8 cellular contexts compared by ENCODE assay signal in the genomic region with DNA sequence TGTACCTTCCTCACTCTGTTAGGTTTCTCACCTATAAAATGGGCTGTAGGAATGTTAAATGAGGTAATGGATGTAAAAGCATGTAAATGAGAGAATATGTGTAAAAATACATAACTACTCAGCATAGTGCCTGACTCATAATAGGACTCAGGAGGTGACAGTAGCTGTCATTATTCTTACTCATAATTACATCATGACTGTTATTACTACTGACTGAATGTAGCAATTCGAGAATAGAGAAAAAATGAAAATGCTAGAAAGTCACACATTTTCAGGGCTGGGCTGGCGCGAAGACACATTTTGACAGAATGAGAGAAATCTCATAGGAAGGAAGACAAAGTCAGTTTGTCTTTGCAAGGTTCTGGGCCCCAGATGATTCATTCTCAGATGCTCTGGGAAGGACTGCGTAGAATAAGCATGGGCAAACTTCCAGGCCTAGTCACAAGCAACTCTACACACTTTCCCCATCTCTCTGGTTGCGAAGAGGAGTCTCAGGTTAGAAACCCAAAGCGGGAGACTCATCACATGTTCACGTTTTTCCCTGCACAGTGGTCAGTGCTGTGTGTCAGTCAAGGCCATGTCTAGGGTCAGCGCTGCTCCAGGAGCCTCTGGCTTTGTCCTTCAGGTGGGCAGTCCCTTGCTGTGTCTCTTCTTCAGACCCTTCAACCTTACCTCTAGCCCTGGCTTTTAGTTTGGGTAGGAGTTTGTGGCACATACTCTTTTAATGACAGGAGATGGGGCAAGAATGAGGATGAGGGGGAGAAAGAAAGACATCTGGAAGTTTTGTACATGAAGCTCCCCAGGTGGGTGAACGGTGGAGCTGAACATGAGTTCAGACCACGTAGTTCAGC. TPM values are rescaled to one million over a fixed set of nuclear protein-coding genes. Genes with fewer than 3 reads are reported as not detected.
A peak's percentile ranks its signal among the peaks of the same experiment; 100 is the strongest.
DNase-seq lines count a peak whose midpoint lies in the region; ATAC-seq and TF ChIP-seq lines count a peak whose summit lies in the region.

No MANE protein-coding gene starts in this region.

- peaks cover 94 to 98% of the 10 kb centered on the region in 2 experiments for H3K4me1 ChIP-seq in HCT116 (ENCODE audit: control insufficient read depth in 1 of 2, insufficient read depth in 2 of 2, low read length in 2 of 2)

- H2AFZ ChIP-seq in HCT116 (ENCODE audit: low read depth, low read length, poor library complexity, severe bottlenecking), result no peak overlapping the region

- POLR2A ChIA-PET in GM10248 (lab: Yijun Ruan, JAX), result no interaction called here
- POLR2A ChIA-PET in HCT116 (lab: Charles Lee), result interaction anchor here (0.6 to 3.7 kb wide), 11 partner anchors 8 to 97 kb away, joined by 3 to 34 read pairs (median 3); partner anchors contain the start of gene GPRC5A

- TF ChIP-seq RAD21 in HCT116 (IDR thresholded peaks at IDR 0.05; ENCODE audit: low read depth), result 0 out of 2 replicates have a peak, but pooled peaks have one; percentile 4

- peaks cover 53% of the 10 kb centered on the region for H4K20me1 ChIP-seq in HCT116 (ENCODE audit: insufficient read depth)

- no peak for TF ChIP-seq POLR2A in HCT116 (IDR thresholded peaks at IDR 0.05; ENCODE audit: borderline replicate concordance, extremely low read depth, insufficient read depth, insufficient read length)

- peak; percentile 32 for DNase-seq in GM10248 (ENCODE audit: extremely low spot score)
- no peak for DNase-seq in HCT116 (ENCODE audit: low read depth, low spot score)
- peak; percentile 98 for DNase-seq in SK-MEL-5 (ENCODE audit: low read depth, low spot score)
- peak; percentile 96 for DNase-seq in fibroblast of the aortic adventitia (ENCODE audit: low read depth)
- peak; percentile 43 for DNase-seq in stimulated activated CD4-positive, alpha-beta T cell treated with anti-CD3 and anti-CD28 coated beads, Interleukin-4, amount 100 ng/mL, for 1 hour
- DNase-seq in cortex of kidney (lab: John Stamatoyannopoulos, UW), result no peak
- DNase-seq in NCI-H1105 (lab: John Stamatoyannopoulos, UW), result no peak
- DNase-seq in NCI-H2081 treated with DMSO at 0.1 percent for 48 hours (lab: John Stamatoyannopoulos, UW), result no peak

- ATAC-seq in HCT116, result peak; percentile 9; the same call in 1 of the 2 replicates

- TF ChIP-seq CTCF in GM10248 (IDR thresholded peaks at IDR 0.05; ENCODE audit: control extremely low read depth, extremely low read depth, low read depth, missing control alignments), result no peak
- no peak for TF ChIP-seq CTCF in HCT116 (IDR thresholded peaks at IDR 0.05 in 2 of 3, conservative IDR thresholded peaks at IDR 0.05 in 1 of 3; ENCODE audit: borderline replicate concordance in 1 of 3, insufficient read depth in 1 of 3, low read depth in 2 of 3, low read length in 2 of 3)
- TF ChIP-seq CTCF in fibroblast of the aortic adventitia (IDR thresholded peaks at IDR 0.05; ENCODE audit: insufficient read depth, low read length), result no peak

- RAD21 ChIA-PET in HCT116 (lab: Charles Lee; ENCODE audit: low non-redundant PET in 1 of 2, low total read pairs in 2 of 2, uncharacterized antibody in 2 of 2, unreplicated experiment in 2 of 2), result interaction anchor here in 1 of 2 experiments (1.1 kb wide), 1 partner anchor 63 kb away, joined by 3 read pairs; no protein-coding TSS in a partner anchor

- no TSS peak for BruUV-seq in HCT116 (replicated peaks; lab: Mats Ljungman, UMichigan)

- H3K36me3 ChIP-seq in HCT116 (ENCODE audit: control insufficient read depth in 1 of 2, insufficient read depth in 2 of 2, low read length in 2 of 2), result peaks cover 0 to 31% of the 10 kb centered on the region in 2 experiments; a peak in 1 of 4 replicates

- peaks cover 99% of the 10 kb centered on the region for H3K79me2 ChIP-seq in HCT116 (ENCODE audit: insufficient read depth, low read length)

- intact Hi-C loops in HCT116 (cut with micrococcal nuclease), result loop anchor here (10.0 kb wide), 1 partner anchor 175 kb away; no protein-coding TSS in a partner anchor

- H3K4me3 ChIP-seq in HCT116 (replicated peaks in 1 of 2; ENCODE audit: low read depth in 1 of 2, low read length in 2 of 2) (peak overlapping the region in 1 of 2 experiments; percentile 1; a peak in 1 of 4 replicates), fibroblast of the aortic adventitia (ENCODE audit: low read depth, low read length) (peak overlapping the region; percentile 9)

- H3K4me2 ChIP-seq in HCT116 (ENCODE audit: low read length), result peak overlapping the region; percentile 65

- CTCF ChIA-PET in GM10248 (lab: Yijun Ruan, JAX) (interaction anchor here (1.2 to 1.7 kb wide), 3 partner anchors 9 to 26 kb away, joined by 3 to 10 read pairs (median 4); partner anchors contain the start of gene GPRC5A), HCT116 (lab: Charles Lee) (interaction anchor here (1.2 kb wide), 1 partner anchor 62 kb away, joined by 4 read pairs; no protein-coding TSS in a partner anchor)

- no peaks in the 10 kb centered on the region for H3K9me2 ChIP-seq in HCT116 (ENCODE audit: insufficient read depth)

- in situ Hi-C loops in SK-MEL-5 (cut with HindIII; ENCODE audit: low pct_unique_long_range_greater_than_20kb, low sequenced_read_pairs), result no loop called here

- no peaks in the 10 kb centered on the region for H3K27me3 ChIP-seq in HCT116 (ENCODE audit: insufficient read depth, low read length)

- peak overlapping the region; percentile 30 for H3K9ac ChIP-seq in HCT116 (ENCODE audit: low read length)

- H3K9me3 ChIP-seq in HCT116 (ENCODE audit: control insufficient read depth in 1 of 2, insufficient read depth in 1 of 2, low read depth in 1 of 2, low read length in 2 of 2), result no peaks in the 10 kb centered on the region

- H3K27ac ChIP-seq in HCT116 (ENCODE audit: low read depth, low read length), result peak overlapping the region; percentile 65

TF ChIP-seq in HCT116, 20 proteins besides CTCF, POLR2A, EP300 and RAD21:
- TF ChIP-seq POLR2AphosphoS5 (IDR thresholded peaks at IDR 0.05; ENCODE audit: low read depth, low read length), result peak; percentile 60
- peak; percentile 84 for TF ChIP-seq FOSL1 (IDR thresholded peaks at IDR 0.05; ENCODE audit: low read depth)
- peak; percentile 13; the same call in 1 of the 2 replicates for TF ChIP-seq CBX3 (IDR thresholded peaks at IDR 0.05; ENCODE audit: low read depth)
- TF ChIP-seq, protein P1, sequence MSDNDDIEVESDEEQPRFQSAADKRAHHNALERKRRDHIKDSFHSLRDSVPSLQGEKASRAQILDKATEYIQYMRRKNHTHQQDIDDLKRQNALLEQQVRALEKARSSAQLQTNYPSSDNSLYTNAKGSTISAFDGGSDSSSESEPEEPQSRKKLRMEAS (IDR thresholded peaks at IDR 0.05), result peak; percentile 74
- TF ChIP-seq CEBPB (IDR thresholded peaks at IDR 0.05; ENCODE audit: low read depth), result peak; percentile 93
- peak; percentile 76 for TF ChIP-seq SP1 (IDR thresholded peaks at IDR 0.05; ENCODE audit: low read depth)
- peak; percentile 93 for TF ChIP-seq SIN3A (IDR thresholded peaks at IDR 0.05; ENCODE audit: low read depth)
- TF ChIP-seq ZFX (IDR thresholded peaks at IDR 0.05), result no peak
- TF ChIP-seq ELF1 (IDR thresholded peaks at IDR 0.05; ENCODE audit: borderline replicate concordance, low read depth), result no peak
- TF ChIP-seq SRF (IDR thresholded peaks at IDR 0.05; ENCODE audit: low read depth), result 0 out of 2 replicates have a peak, but pooled peaks have one; percentile 58
- no peak for TF ChIP-seq ZBTB33 (IDR thresholded peaks at IDR 0.05; ENCODE audit: extremely low read depth, insufficient replicate concordance, low read length)
- peak; percentile 83 for TF ChIP-seq JUND (IDR thresholded peaks at IDR 0.05)

RNA-seq across cellular contexts. Expression of gene GPRC5A, which starts 8.4 kb away (rescaled TPM):
- total RNA-seq in HCT116 (2021; ENCODE audit: unreplicated experiment), result 305 TPM
- polyA plus RNA-seq in HCT116 (2012), result 200 and 379 TPM in 2 replicates
- 13.9 and 17.6 TPM in 2 replicates for total RNA-seq in SK-MEL-5 (2014; rRNA removed; shearing (Covaris generic))
- polyA plus RNA-seq in SK-MEL-5 (2015; cell fraction: cytosol; rRNA removed), result 15.1 and 26.8 TPM in 2 replicates
- 5.6 and 9.0 TPM in 2 replicates for polyA plus RNA-seq in SK-MEL-5 (2015; cell fraction: nucleus; rRNA removed)
- 5.4 and 15.5 TPM in 2 replicates for total RNA-seq in fibroblast of the aortic adventitia (ENCODE audit: low replicate concordance)

RNA-seq across cellular contexts. Expression of gene GPRC5D, which starts 52.2 kb away (rescaled TPM):
- total RNA-seq in HCT116 (2021; ENCODE audit: unreplicated experiment), result not detected
- polyA plus RNA-seq in HCT116 (2012), result 0.96 and 1.5 TPM in 2 replicates
- not detected in 2 replicates for total RNA-seq in SK-MEL-5 (2014; rRNA removed; shearing (Covaris generic))
- polyA plus RNA-seq in SK-MEL-5 (2015; cell fraction: cytosol; rRNA removed), result not detected in 2 replicates
- not detected in 2 replicates for polyA plus RNA-seq in SK-MEL-5 (2015; cell fraction: nucleus; rRNA removed)
- total RNA-seq in fibroblast of the aortic adventitia (ENCODE audit: low replicate concordance), result not detected in 2 replicates

Comparison
In these comparisons a context has a peak if more than half of its experiments do, and no peak if none do; other contexts are left out.
1. DNase-seq: peak in GM10248 (single experiment), SK-MEL-5 (single experiment), fibroblast of the aortic adventitia (single experiment) and stimulated activated CD4-positive, alpha-beta T cell treated with anti-CD3 and anti-CD28 coated beads, Interleukin-4, amount 100 ng/mL, for 1 hour (single experiment); none in HCT116 (single experiment), cortex of kidney (single experiment), NCI-H1105 (single experiment) and NCI-H2081 treated with DMSO at 0.1 percent for 48 hours (single experiment).
2. RNA of gene GPRC5A, which starts 8.4 kb away (total RNA-seq): 305 TPM in HCT116 (single experiment); 13.9 to 17.6 TPM in SK-MEL-5 and 5.4 to 15.5 TPM in fibroblast of the aortic adventitia; every median in the first group is over 10 times any median in the second.